In the genomic region with DNA sequence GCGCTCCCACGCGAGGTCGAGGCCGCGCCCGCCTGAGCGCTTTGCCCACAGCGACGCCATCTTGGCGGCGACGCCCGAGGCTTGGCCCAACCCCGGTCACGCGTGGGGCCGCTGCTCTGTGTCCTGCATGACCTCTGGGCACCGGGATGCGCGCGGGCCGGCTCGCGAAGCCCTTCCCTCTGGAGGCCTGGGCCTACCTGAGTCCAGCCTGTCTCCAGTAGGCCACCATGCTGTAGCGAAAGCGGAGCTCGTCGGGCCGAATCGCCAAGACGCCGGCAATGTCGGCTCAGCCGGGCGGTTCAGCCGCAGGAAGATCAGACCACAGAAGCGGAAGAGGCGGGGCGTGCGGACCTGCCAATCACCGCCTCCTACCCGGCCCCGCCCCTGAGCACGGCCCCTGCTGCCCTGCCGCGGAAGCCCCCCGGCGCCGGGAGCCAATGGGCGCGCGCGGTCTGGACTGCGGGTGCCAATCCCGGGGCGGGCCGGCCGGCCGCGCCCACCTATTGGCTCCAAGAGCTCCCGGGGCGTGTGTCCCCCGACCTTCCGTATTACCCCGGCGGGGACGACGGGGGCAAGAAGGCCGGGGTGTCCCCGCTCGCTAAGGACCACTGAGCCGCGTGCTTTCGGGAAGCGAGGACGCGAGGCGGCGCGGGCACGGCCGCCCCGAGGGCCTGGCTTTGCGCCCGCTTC, we compare ENCODE assay signal across 8 cellular contexts. TPM values are rescaled to one million over a fixed set of nuclear protein-coding genes. Genes with fewer than 3 reads are reported as not detected.
A peak's percentile ranks its signal among the peaks of the same experiment; 100 is the strongest.
DNase-seq lines count a peak whose midpoint lies in the region; ATAC-seq and TF ChIP-seq lines count a peak whose summit lies in the region.

A gene (minus strand): TSS at position 313 of the 690 bp plus-strand sequence. CDS start 84 bp downstream, at position 229.

- H3K27me3 ChIP-seq in SJSA1 (replicated peaks) (no peaks in the 10 kb centered on the region), foreskin keratinocyte (no peaks in the 10 kb centered on the region), neuronal stem cell (ENCODE audit: control insufficient read depth in 3 of 3, insufficient read depth in 3 of 3, low read depth in 1 of 3, low read length in 3 of 3) (no peaks in the 10 kb centered on the region), subcutaneous abdominal adipose tissue (ENCODE audit: control insufficient read depth in 5 of 5, insufficient read depth in 4 of 5, low read length in 5 of 5) (no peaks in the 10 kb centered on the region)

- peak within 1 kb of the TSS; percentile 96 for H3K23ac ChIP-seq in neuronal stem cell (ENCODE audit: low read depth, low read length, poor library complexity)

- no peak within 1 kb of the TSS for H3K4ac ChIP-seq in neuronal stem cell (ENCODE audit: low read length)

- POLR2A ChIA-PET in HEK293 (lab: Yijun Ruan, JAX) = interaction anchor here (0.5 to 2.2 kb wide), 27 partner anchors 9 to 381 kb away, joined by 3 to 28 read pairs (median 6); a partner anchor contains a TSS

- no CpG with 5 or more reads among the region's 86 CpGs for WGBS in neuronal stem cell (ENCODE audit: extremely low coverage in 2 of 2, insufficient read length in 2 of 2, insufficient replicate concordance in 1 of 2), 2 donors

- peak within 1 kb of the TSS; percentile 56 for H4K91ac ChIP-seq in neuronal stem cell (ENCODE audit: low read depth, low read length, poor library complexity)

- H3K4me2 ChIP-seq in neuronal stem cell (ENCODE audit: insufficient read depth, low read length, poor library complexity, severe bottlenecking) = peak within 1 kb of the TSS; percentile 90

- H3K4me3 ChIP-seq in HEK293 (ENCODE audit: low read depth, low read length) (peak within 1 kb of the TSS; percentile 95), SJSA1 (peak within 1 kb of the TSS; percentile 69), neuronal stem cell (ENCODE audit: low read length in 2 of 2) (peak within 1 kb of the TSS; percentile 81 to 97), subcutaneous abdominal adipose tissue (ENCODE audit: low read depth in 1 of 5, low read length in 5 of 5) (peak within 1 kb of the TSS; percentile 68 to 92 (median 82))

- peaks cover 4% of the 10 kb centered on the region for H3K79me1 ChIP-seq in neuronal stem cell (ENCODE audit: low read depth, low read length)

- TF ChIP-seq CTCF in HEK293 (tag by site-specific recombination; IDR thresholded peaks at IDR 0.05) (no peak; the same call in 1 of the 2 replicates), foreskin keratinocyte (conservative IDR thresholded peaks at IDR 0.05) (no peak)

- H2BK15ac ChIP-seq in neuronal stem cell (ENCODE audit: low read length) = no peak within 1 kb of the TSS

- peak within 1 kb of the TSS; percentile 99 for H3K18ac ChIP-seq in neuronal stem cell (ENCODE audit: low read length)

- peak within 1 kb of the TSS; percentile 89 for H2AK5ac ChIP-seq in neuronal stem cell (ENCODE audit: low read depth, low read length)

- CTCF ChIA-PET in HEK293 (lab: Yijun Ruan, JAX) = interaction anchor here (0.5 to 1.1 kb wide), 5 partner anchors 26 to 916 kb away, joined by 3 to 5 read pairs (median 3); no protein-coding TSS in a partner anchor

- H3K36me3 ChIP-seq in HEK293 (ENCODE audit: control insufficient read depth in 2 of 2, insufficient read depth in 1 of 2, low read length in 2 of 2) (peaks cover 13 to 77% of the 10 kb centered on the region in 2 experiments), SJSA1 (peaks cover 71% of the 10 kb centered on the region), neuronal stem cell (replicated peaks in 1 of 2; ENCODE audit: control insufficient read depth in 2 of 2, insufficient read depth in 2 of 2, low read length in 2 of 2) (peaks cover 17 to 77% of the 10 kb centered on the region in 2 donors), subcutaneous abdominal adipose tissue (ENCODE audit: control insufficient read depth in 5 of 5, insufficient read depth in 5 of 5, low read length in 5 of 5) (peaks cover 41 to 61% (median 47%) of the 10 kb centered on the region in 5 donors)

- H3K14ac ChIP-seq in neuronal stem cell (ENCODE audit: low read length) = peak within 1 kb of the TSS; percentile 97

- H3K27ac ChIP-seq in HEK293 (ENCODE audit: extremely low read depth, low read depth, low read length) (peak within 1 kb of the TSS; percentile 91), SJSA1 (peak within 1 kb of the TSS; percentile 70), foreskin keratinocyte (peak within 1 kb of the TSS; percentile 73), neuronal stem cell (replicated peaks; ENCODE audit: low read length) (peak within 1 kb of the TSS; percentile 59), subcutaneous abdominal adipose tissue (ENCODE audit: low read depth, low read length) (peak within 1 kb of the TSS; percentile 88)

- DNase-seq in GDM1 (lab: John Stamatoyannopoulos, UW) = peak; percentile 95
- DNase-seq in MV-4-11 (lab: John Stamatoyannopoulos, UW) = peak; percentile 94
- DNase-seq in SJSA1 (ENCODE audit: low read depth in 1 of 2, low spot score in 2 of 2) = peak; percentile 95 to 96
- DNase-seq in activated naive CD4-positive, alpha-beta T cell (lab: John Stamatoyannopoulos, UW) = peak; percentile 86 to 97 (median 90)
- peak; percentile 75 to 81 for DNase-seq in foreskin keratinocyte
- DNase-seq in neuronal stem cell (ENCODE audit: low spot score) = peak; percentile 94

- H2BK12ac ChIP-seq in neuronal stem cell (ENCODE audit: low read length) = no peak within 1 kb of the TSS

- H2BK5ac ChIP-seq in neuronal stem cell (ENCODE audit: low read length) = peak within 1 kb of the TSS; percentile 87

- no peak within 1 kb of the TSS for H2BK120ac ChIP-seq in neuronal stem cell (ENCODE audit: low read depth, low read length)

- ATAC-seq in foreskin keratinocyte = peak; percentile 98

- no peaks in the 10 kb centered on the region for H3K9me3 ChIP-seq in HEK293 (ENCODE audit: control insufficient read depth, insufficient read depth, low read depth, low read length)
- no peaks in the 10 kb centered on the region for H3K9me3 ChIP-seq in SJSA1 (replicated peaks)
- no peaks in the 10 kb centered on the region for H3K9me3 ChIP-seq in neuronal stem cell (replicated peaks in 1 of 2; ENCODE audit: control insufficient read depth in 2 of 2, insufficient read depth in 1 of 2, low read depth in 1 of 2, low read length in 2 of 2)
- H3K9me3 ChIP-seq in subcutaneous abdominal adipose tissue (ENCODE audit: control insufficient read depth in 5 of 5, low read length in 5 of 5) = no peaks in the 10 kb centered on the region

- peak within 1 kb of the TSS; percentile 99 for H3K9ac ChIP-seq in neuronal stem cell (ENCODE audit: low read depth, low read length, poor library complexity)
- peak within 1 kb of the TSS; percentile 75 to 94 (median 90) for H3K9ac ChIP-seq in subcutaneous abdominal adipose tissue (ENCODE audit: low read length in 5 of 5)

- H3K4me1 ChIP-seq in HEK293 (ENCODE audit: control insufficient read depth, insufficient read depth, low read length) (peaks cover 7% of the 10 kb centered on the region; the same call in 1 of the 2 replicates), SJSA1 (replicated peaks) (peaks cover 42% of the 10 kb centered on the region), foreskin keratinocyte (peaks cover 33% of the 10 kb centered on the region), neuronal stem cell (ENCODE audit: control insufficient read depth in 2 of 2, insufficient read depth in 1 of 2, low read depth in 1 of 2, low read length in 2 of 2) (peaks cover 4 to 45% of the 10 kb centered on the region in 2 donors), subcutaneous abdominal adipose tissue (ENCODE audit: control insufficient read depth in 5 of 5, insufficient read depth in 5 of 5, low read length in 5 of 5) (peaks cover 4 to 52% (median 46%) of the 10 kb centered on the region in 5 donors)

- H2AFZ ChIP-seq in neuronal stem cell (ENCODE audit: low read length) = peak within 1 kb of the TSS; percentile 92

- no peak within 1 kb of the TSS for H4K8ac ChIP-seq in neuronal stem cell (ENCODE audit: low read depth, low read length)

TF ChIP-seq in HEK293, 187 proteins besides CTCF, POLR2A, EP300 and RAD21 (continues in another document):
- no peak for TF ChIP-seq ZNF169 (tag by site-specific recombination; IDR thresholded peaks at IDR 0.05)
- TF ChIP-seq, protein P1, sequence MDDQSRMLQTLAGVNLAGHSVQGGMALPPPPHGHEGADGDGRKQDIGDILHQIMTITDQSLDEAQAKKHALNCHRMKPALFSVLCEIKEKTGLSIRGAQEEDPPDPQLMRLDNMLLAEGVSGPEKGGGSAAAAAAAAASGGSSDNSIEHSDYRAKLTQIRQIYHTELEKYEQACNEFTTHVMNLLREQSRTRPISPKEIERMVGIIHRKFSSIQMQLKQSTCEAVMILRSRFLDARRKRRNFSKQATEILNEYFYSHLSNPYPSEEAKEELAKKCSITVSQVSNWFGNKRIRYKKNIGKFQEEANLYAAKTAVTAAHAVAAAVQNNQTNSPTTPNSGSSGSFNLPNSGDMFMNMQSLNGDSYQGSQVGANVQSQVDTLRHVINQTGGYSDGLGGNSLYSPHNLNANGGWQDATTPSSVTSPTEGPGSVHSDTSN (CRISPR knock-in tag; IDR thresholded peaks at IDR 0.05) = peak; percentile 97
- no peak for TF ChIP-seq ZNF221 (tag by site-specific recombination; IDR thresholded peaks at IDR 0.05; ENCODE audit: borderline replicate concordance)
- TF ChIP-seq MZF1 (tag by site-specific recombination; IDR thresholded peaks at IDR 0.05; ENCODE audit: borderline replicate concordance) = no peak
- TF ChIP-seq ZNF248 (tag by site-specific recombination; IDR thresholded peaks at IDR 0.05) = no peak
- TF ChIP-seq ZBTB21 (tag by site-specific recombination; IDR thresholded peaks at IDR 0.05) = no peak
- no peak for TF ChIP-seq ZNF623 (tag by site-specific recombination; IDR thresholded peaks at IDR 0.05)
- no peak for TF ChIP-seq FEZF1 (tag by site-specific recombination; IDR thresholded peaks at IDR 0.05)
- TF ChIP-seq, protein P2, sequence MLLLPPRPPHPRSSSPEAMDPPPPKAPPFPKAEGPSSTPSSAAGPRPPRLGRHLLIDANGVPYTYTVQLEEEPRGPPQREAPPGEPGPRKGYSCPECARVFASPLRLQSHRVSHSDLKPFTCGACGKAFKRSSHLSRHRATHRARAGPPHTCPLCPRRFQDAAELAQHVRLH (tag by site-specific recombination; IDR thresholded peaks at IDR 0.05) = no peak; the same call in 1 of the 2 replicates
- peak; percentile 39; the same call in 1 of the 2 replicates for TF ChIP-seq ZSCAN16 (tag by site-specific recombination; IDR thresholded peaks at IDR 0.05)
- TF ChIP-seq MYNN (tag by site-specific recombination; IDR thresholded peaks at IDR 0.05; ENCODE audit: borderline replicate concordance) = no peak

RNA-seq across cellular contexts. Expression of the gene that starts here (rescaled TPM):
- 47.4 and 48.4 TPM in 2 replicates for total RNA-seq in SJSA1 (2014; rRNA removed; shearing (Covaris generic))
- total RNA-seq in foreskin keratinocyte = 57.0 and 58.0 TPM in 2 replicates
- polyA plus RNA-seq in foreskin keratinocyte = 89.9 and 91.1 TPM in 2 replicates
- polyA plus RNA-seq in neuronal stem cell (2013, experiment 1 of 2) = 74.0 TPM
- polyA plus RNA-seq in neuronal stem cell (2013, experiment 2 of 2) = 75.8 TPM

Comparison
In these comparisons a context has a peak if more than half of its experiments do, and no peak if none do; other contexts are left out.
1. Peak in every context shown above with its lines: DNase-seq, ATAC-seq, H3K4me3 ChIP-seq and H3K27ac ChIP-seq.